In the genomic region with DNA sequence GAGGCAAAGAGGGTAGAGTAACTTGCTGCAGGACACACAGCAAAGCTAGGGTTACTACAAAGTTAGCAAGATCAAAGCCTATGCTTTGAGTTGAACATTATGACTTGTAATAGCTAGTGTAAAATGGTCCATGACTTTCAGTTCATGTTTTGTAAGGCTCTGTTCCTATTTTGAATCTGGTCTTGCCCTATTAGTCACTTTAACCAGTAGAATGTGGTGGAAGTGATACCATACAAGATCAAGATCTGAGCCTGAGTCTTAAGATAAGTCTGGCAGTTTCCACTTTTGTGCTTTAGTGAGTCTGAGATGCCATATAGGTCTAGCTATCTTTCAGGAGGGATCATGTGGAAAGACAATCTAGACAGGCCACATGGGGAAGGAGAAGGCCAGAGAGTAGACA, we compare ENCODE assay signal across 1 cellular context.
TF ChIP-seq lines count a peak whose summit lies in the region.

No MANE protein-coding gene starts in this region.

TF ChIP-seq in GM12878, 131 proteins besides CTCF, POLR2A, EP300 and RAD21 (continued from another document and continues in another):
- no peak for TF ChIP-seq ZNF24 (IDR thresholded peaks at IDR 0.05)
- TF ChIP-seq, protein P1, sequence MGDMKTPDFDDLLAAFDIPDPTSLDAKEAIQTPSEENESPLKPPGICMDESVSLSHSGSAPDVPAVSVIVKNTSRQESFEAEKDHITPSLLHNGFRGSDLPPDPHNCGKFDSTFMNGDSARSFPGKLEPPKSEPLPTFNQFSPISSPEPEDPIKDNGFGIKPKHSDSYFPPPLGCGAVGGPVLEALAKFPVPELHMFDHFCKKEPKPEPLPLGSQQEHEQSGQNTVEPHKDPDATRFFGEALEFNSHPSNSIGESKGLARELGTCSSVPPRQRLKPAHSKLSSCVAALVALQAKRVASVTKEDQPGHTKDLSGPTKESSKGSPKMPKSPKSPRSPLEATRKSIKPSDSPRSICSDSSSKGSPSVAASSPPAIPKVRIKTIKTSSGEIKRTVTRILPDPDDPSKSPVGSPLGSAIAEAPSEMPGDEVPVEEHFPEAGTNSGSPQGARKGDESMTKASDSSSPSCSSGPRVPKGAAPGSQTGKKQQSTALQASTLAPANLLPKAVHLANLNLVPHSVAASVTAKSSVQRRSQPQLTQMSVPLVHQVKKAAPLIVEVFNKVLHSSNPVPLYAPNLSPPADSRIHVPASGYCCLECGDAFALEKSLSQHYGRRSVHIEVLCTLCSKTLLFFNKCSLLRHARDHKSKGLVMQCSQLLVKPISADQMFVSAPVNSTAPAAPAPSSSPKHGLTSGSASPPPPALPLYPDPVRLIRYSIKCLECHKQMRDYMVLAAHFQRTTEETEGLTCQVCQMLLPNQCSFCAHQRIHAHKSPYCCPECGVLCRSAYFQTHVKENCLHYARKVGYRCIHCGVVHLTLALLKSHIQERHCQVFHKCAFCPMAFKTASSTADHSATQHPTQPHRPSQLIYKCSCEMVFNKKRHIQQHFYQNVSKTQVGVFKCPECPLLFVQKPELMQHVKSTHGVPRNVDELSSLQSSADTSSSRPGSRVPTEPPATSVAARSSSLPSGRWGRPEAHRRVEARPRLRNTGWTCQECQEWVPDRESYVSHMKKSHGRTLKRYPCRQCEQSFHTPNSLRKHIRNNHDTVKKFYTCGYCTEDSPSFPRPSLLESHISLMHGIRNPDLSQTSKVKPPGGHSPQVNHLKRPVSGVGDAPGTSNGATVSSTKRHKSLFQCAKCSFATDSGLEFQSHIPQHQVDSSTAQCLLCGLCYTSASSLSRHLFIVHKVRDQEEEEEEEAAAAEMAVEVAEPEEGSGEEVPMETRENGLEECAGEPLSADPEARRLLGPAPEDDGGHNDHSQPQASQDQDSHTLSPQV (IDR thresholded peaks at IDR 0.05) = no peak
- no peak for TF ChIP-seq SRF (IDR thresholded peaks at IDR 0.05; ENCODE audit: low read depth in 2 of 2, low read length in 2 of 2)
- no peak for TF ChIP-seq POU2F2 (IDR thresholded peaks at IDR 0.05; ENCODE audit: borderline replicate concordance, low read depth, low read length)
- no peak for TF ChIP-seq CHD4 (IDR thresholded peaks at IDR 0.05)
- no peak for TF ChIP-seq SMARCA5 (IDR thresholded peaks at IDR 0.05)
- no peak for TF ChIP-seq ZNF384 (IDR thresholded peaks at IDR 0.05; ENCODE audit: borderline replicate concordance, low read depth, low read length)
- TF ChIP-seq, protein P2, sequence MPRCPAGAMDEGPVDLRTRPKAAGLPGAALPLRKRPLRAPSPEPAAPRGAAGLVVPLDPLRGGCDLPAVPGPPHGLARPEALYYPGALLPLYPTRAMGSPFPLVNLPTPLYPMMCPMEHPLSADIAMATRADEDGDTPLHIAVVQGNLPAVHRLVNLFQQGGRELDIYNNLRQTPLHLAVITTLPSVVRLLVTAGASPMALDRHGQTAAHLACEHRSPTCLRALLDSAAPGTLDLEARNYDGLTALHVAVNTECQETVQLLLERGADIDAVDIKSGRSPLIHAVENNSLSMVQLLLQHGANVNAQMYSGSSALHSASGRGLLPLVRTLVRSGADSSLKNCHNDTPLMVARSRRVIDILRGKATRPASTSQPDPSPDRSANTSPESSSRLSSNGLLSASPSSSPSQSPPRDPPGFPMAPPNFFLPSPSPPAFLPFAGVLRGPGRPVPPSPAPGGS (IDR thresholded peaks at IDR 0.05; ENCODE audit: borderline replicate concordance, insufficient read depth, low read depth, low read length, poor library complexity, severe bottlenecking) = peak; percentile 67
- TF ChIP-seq TCF7 (IDR thresholded peaks at IDR 0.05; ENCODE audit: borderline replicate concordance) = peak; percentile 95
- TF ChIP-seq EED (IDR thresholded peaks at IDR 0.05; ENCODE audit: low read depth) = peak; percentile 73
- TF ChIP-seq, protein P3, sequence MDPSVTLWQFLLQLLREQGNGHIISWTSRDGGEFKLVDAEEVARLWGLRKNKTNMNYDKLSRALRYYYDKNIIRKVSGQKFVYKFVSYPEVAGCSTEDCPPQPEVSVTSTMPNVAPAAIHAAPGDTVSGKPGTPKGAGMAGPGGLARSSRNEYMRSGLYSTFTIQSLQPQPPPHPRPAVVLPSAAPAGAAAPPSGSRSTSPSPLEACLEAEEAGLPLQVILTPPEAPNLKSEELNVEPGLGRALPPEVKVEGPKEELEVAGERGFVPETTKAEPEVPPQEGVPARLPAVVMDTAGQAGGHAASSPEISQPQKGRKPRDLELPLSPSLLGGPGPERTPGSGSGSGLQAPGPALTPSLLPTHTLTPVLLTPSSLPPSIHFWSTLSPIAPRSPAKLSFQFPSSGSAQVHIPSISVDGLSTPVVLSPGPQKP (IDR thresholded peaks at IDR 0.05; ENCODE audit: low read depth, low read length) = no peak
- peak; percentile 88 for TF ChIP-seq IRF4 (IDR thresholded peaks at IDR 0.05; ENCODE audit: low read depth, low read length)
- no peak for TF ChIP-seq BACH1 (IDR thresholded peaks at IDR 0.05; ENCODE audit: borderline replicate concordance)
- TF ChIP-seq SMC3 (IDR thresholded peaks at IDR 0.05; ENCODE audit: borderline replicate concordance, low read length) = no peak
- TF ChIP-seq, protein P4, sequence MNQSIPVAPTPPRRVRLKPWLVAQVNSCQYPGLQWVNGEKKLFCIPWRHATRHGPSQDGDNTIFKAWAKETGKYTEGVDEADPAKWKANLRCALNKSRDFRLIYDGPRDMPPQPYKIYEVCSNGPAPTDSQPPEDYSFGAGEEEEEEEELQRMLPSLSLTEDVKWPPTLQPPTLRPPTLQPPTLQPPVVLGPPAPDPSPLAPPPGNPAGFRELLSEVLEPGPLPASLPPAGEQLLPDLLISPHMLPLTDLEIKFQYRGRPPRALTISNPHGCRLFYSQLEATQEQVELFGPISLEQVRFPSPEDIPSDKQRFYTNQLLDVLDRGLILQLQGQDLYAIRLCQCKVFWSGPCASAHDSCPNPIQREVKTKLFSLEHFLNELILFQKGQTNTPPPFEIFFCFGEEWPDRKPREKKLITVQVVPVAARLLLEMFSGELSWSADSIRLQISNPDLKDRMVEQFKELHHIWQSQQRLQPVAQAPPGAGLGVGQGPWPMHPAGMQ (IDR thresholded peaks at IDR 0.05; ENCODE audit: borderline replicate concordance) = no peak
- no peak for TF ChIP-seq SREBF2 (IDR thresholded peaks at IDR 0.05; ENCODE audit: low read length)
- TF ChIP-seq SMAD1 (IDR thresholded peaks at IDR 0.05; ENCODE audit: low read depth, partially characterized antibody) = no peak
- TF ChIP-seq, protein P5, sequence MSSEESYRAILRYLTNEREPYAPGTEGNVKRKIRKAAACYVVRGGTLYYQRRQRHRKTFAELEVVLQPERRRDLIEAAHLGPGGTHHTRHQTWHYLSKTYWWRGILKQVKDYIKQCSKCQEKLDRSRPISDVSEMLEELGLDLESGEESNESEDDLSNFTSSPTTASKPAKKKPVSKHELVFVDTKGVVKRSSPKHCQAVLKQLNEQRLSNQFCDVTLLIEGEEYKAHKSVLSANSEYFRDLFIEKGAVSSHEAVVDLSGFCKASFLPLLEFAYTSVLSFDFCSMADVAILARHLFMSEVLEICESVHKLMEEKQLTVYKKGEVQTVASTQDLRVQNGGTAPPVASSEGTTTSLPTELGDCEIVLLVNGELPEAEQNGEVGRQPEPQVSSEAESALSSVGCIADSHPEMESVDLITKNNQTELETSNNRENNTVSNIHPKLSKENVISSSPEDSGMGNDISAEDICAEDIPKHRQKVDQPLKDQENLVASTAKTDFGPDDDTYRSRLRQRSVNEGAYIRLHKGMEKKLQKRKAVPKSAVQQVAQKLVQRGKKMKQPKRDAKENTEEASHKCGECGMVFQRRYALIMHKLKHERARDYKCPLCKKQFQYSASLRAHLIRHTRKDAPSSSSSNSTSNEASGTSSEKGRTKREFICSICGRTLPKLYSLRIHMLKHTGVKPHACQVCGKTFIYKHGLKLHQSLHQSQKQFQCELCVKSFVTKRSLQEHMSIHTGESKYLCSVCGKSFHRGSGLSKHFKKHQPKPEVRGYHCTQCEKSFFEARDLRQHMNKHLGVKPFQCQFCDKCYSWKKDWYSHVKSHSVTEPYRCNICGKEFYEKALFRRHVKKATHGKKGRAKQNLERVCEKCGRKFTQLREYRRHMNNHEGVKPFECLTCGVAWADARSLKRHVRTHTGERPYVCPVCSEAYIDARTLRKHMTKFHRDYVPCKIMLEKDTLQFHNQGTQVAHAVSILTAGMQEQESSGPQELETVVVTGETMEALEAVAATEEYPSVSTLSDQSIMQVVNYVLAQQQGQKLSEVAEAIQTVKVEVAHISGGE (CRISPR knock-in tag; IDR thresholded peaks at IDR 0.05) = no peak
- TF ChIP-seq NFYA (IDR thresholded peaks at IDR 0.05; ENCODE audit: borderline replicate concordance, low read depth, low read length) = no peak
- peak in 1 of 2 experiments; percentile 8; a peak in 1 of 4 replicates for TF ChIP-seq BHLHE40 (IDR thresholded peaks at IDR 0.05; ENCODE audit: borderline replicate concordance in 1 of 2, low read depth in 2 of 2, low read length in 1 of 2)
- no peak for TF ChIP-seq KLF5 (IDR thresholded peaks at IDR 0.05; ENCODE audit: partially characterized antibody)
- TF ChIP-seq CREM (IDR thresholded peaks at IDR 0.05; ENCODE audit: low read depth) = peak; percentile 86
- TF ChIP-seq, protein P6, sequence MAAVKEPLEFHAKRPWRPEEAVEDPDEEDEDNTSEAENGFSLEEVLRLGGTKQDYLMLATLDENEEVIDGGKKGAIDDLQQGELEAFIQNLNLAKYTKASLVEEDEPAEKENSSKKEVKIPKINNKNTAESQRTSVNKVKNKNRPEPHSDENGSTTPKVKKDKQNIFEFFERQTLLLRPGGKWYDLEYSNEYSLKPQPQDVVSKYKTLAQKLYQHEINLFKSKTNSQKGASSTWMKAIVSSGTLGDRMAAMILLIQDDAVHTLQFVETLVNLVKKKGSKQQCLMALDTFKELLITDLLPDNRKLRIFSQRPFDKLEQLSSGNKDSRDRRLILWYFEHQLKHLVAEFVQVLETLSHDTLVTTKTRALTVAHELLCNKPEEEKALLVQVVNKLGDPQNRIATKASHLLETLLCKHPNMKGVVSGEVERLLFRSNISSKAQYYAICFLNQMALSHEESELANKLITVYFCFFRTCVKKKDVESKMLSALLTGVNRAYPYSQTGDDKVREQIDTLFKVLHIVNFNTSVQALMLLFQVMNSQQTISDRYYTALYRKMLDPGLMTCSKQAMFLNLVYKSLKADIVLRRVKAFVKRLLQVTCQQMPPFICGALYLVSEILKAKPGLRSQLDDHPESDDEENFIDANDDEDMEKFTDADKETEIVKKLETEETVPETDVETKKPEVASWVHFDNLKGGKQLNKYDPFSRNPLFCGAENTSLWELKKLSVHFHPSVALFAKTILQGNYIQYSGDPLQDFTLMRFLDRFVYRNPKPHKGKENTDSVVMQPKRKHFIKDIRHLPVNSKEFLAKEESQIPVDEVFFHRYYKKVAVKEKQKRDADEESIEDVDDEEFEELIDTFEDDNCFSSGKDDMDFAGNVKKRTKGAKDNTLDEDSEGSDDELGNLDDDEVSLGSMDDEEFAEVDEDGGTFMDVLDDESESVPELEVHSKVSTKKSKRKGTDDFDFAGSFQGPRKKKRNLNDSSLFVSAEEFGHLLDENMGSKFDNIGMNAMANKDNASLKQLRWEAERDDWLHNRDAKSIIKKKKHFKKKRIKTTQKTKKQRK (IDR thresholded peaks at IDR 0.05; ENCODE audit: low read depth, low read length) = no peak
- TF ChIP-seq, protein P7, sequence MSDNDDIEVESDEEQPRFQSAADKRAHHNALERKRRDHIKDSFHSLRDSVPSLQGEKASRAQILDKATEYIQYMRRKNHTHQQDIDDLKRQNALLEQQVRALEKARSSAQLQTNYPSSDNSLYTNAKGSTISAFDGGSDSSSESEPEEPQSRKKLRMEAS (IDR thresholded peaks at IDR 0.05; ENCODE audit: low read depth, low read length) = no peak
- TF ChIP-seq FOS (IDR thresholded peaks at IDR 0.05; ENCODE audit: borderline replicate concordance, extremely low read depth, insufficient read length) = no peak
- no peak for TF ChIP-seq HDAC6 (IDR thresholded peaks at IDR 0.05; ENCODE audit: unreplicated experiment)
- peak; percentile 89 for TF ChIP-seq MEF2A (IDR thresholded peaks at IDR 0.05; ENCODE audit: insufficient read depth, low read depth, low read length)
- TF ChIP-seq NFXL1 (IDR thresholded peaks at IDR 0.05; ENCODE audit: borderline replicate concordance) = no peak
- TF ChIP-seq NFIC (IDR thresholded peaks at IDR 0.05; ENCODE audit: low read depth, low read length) = peak; percentile 93
- no peak for TF ChIP-seq JUND (IDR thresholded peaks at IDR 0.05; ENCODE audit: low read depth, low read length)
- TF ChIP-seq, protein P8, sequence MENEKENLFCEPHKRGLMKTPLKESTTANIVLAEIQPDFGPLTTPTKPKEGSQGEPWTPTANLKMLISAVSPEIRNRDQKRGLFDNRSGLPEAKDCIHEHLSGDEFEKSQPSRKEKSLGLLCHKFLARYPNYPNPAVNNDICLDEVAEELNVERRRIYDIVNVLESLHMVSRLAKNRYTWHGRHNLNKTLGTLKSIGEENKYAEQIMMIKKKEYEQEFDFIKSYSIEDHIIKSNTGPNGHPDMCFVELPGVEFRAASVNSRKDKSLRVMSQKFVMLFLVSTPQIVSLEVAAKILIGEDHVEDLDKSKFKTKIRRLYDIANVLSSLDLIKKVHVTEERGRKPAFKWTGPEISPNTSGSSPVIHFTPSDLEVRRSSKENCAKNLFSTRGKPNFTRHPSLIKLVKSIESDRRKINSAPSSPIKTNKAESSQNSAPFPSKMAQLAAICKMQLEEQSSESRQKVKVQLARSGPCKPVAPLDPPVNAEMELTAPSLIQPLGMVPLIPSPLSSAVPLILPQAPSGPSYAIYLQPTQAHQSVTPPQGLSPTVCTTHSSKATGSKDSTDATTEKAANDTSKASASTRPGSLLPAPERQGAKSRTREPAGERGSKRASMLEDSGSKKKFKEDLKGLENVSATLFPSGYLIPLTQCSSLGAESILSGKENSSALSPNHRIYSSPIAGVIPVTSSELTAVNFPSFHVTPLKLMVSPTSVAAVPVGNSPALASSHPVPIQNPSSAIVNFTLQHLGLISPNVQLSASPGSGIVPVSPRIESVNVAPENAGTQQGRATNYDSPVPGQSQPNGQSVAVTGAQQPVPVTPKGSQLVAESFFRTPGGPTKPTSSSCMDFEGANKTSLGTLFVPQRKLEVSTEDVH (IDR thresholded peaks at IDR 0.05; ENCODE audit: low read depth, partially characterized antibody) = no peak
- no peak for TF ChIP-seq HDGF (IDR thresholded peaks at IDR 0.05)
- no peak for TF ChIP-seq NR2C1 (IDR thresholded peaks at IDR 0.05)
- TF ChIP-seq TCF12 (IDR thresholded peaks at IDR 0.05; ENCODE audit: low read depth, low read length) = no peak
- no peak for TF ChIP-seq NBN (IDR thresholded peaks at IDR 0.05)
- TF ChIP-seq ZNF274 (IDR thresholded peaks at IDR 0.05; ENCODE audit: insufficient read depth, insufficient read length) = no peak
- TF ChIP-seq BMI1 (IDR thresholded peaks at IDR 0.05; ENCODE audit: borderline replicate concordance) = no peak
- TF ChIP-seq, protein P9, sequence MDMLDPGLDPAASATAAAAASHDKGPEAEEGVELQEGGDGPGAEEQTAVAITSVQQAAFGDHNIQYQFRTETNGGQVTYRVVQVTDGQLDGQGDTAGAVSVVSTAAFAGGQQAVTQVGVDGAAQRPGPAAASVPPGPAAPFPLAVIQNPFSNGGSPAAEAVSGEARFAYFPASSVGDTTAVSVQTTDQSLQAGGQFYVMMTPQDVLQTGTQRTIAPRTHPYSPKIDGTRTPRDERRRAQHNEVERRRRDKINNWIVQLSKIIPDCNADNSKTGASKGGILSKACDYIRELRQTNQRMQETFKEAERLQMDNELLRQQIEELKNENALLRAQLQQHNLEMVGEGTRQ (IDR thresholded peaks at IDR 0.05; ENCODE audit: borderline replicate concordance, low read depth, low read length) = no peak
- no peak for TF ChIP-seq STAT3 (IDR thresholded peaks at IDR 0.05; ENCODE audit: low read depth, low read length)
